ENCODE assay signal across 10 cellular contexts in the genomic region with DNA sequence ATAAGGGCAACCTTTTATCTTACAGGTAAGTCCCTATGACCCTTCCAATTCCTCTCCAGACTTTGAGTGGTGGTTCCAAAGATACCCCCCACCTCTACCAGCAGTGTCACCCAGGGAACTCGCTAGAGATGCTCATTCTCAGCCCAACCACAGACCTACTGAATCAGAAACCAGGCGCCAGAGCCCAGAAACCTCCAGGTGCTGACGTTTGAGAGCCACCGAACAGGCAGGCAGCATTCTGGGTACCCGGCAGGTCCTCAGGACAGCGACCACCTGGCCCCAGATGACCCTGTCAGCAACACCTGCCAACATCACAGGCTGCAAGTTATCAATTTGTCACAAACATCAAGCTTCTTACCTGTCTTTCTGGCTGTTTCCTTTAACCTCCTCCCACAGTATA. TPM values are rescaled to one million over a fixed set of nuclear protein-coding genes. Genes with fewer than 3 reads are reported as not detected.
A peak's percentile ranks its signal among the peaks of the same experiment; 100 is the strongest.
DNase-seq lines count a peak whose midpoint lies in the region; ATAC-seq lines count a peak whose summit lies in the region.
"Had no signal": no experiment of that assay in that cellular context is flagged by ENCODE, and none has a peak within 500 bp of the region (broad histone marks: within the 10 kb centered on the region; RNA-seq: fewer than 3 reads in every experiment).

No MANE protein-coding gene starts in this region.

- no peak overlapping the region for H2AK5ac ChIP-seq in trophoblast cell (ENCODE audit: low read length)

- H2AFZ ChIP-seq in trophoblast cell (ENCODE audit: insufficient read depth, low read length, poor library complexity) = no peak overlapping the region

- H2BK120ac ChIP-seq in trophoblast cell (ENCODE audit: insufficient read depth, low read length, poor library complexity) = no peak overlapping the region

- intact Hi-C loops in right cardiac atrium (cut with DNase I) = no loop called here

- H3K27me3 Mint-ChIP-seq in activated T-cell treated with anti-CD3 and anti-CD28 coated beads, Interleukin-2, amount 50 U/mL, for 24 hours = no peaks in the 10 kb centered on the region

- no peak overlapping the region for H3K23ac ChIP-seq in trophoblast cell (ENCODE audit: low read length)

- no peaks in the 10 kb centered on the region for H3K9me3 Mint-ChIP-seq in activated T-cell treated with anti-CD3 and anti-CD28 coated beads, Interleukin-2, amount 50 U/mL, for 24 hours
- H3K9me3 Mint-ChIP-seq: neural crest cell had no signal

- H3K4me2 ChIP-seq in trophoblast cell (ENCODE audit: low read length) = no peak overlapping the region

- peak overlapping the region; percentile 25 for H3K4me3 Mint-ChIP-seq in activated T-cell treated with anti-CD3 and anti-CD28 coated beads, Interleukin-2, amount 50 U/mL, for 24 hours
- H3K4me3 Mint-ChIP-seq: neural crest cell had no signal

- H3K4ac ChIP-seq in trophoblast cell (ENCODE audit: low read depth, low read length) = peak overlapping the region; percentile 72

- H3K4me1 ChIP-seq in trophoblast cell (ENCODE audit: control insufficient read depth in 1 of 2, insufficient read depth in 2 of 2, low read length in 2 of 2) = peaks cover 6% of the 10 kb centered on the region in 2 experiments
- H3K4me1 ChIP-seq in right cardiac atrium (ENCODE audit: control insufficient read depth, insufficient read depth, low read length) = peaks cover 17% of the 10 kb centered on the region

- H3K27ac ChIP-seq in trophoblast cell (ENCODE audit: low read depth, low read length) = no peak overlapping the region
- H3K27ac ChIP-seq in right cardiac atrium (ENCODE audit: low read length) = no peak overlapping the region

- no peaks in the 10 kb centered on the region for H3K9me3 ChIP-seq in trophoblast cell (ENCODE audit: insufficient read depth, low read depth, low read length)
- H3K9me3 ChIP-seq in right cardiac atrium (ENCODE audit: control insufficient read depth, low read length) = no peaks in the 10 kb centered on the region

- H3K79me2 ChIP-seq in trophoblast cell (ENCODE audit: control insufficient read depth, insufficient read depth, low read length, poor library complexity) = peaks cover 22% of the 10 kb centered on the region

- no peak overlapping the region for H2BK5ac ChIP-seq in trophoblast cell (ENCODE audit: low read depth, low read length, poor library complexity)

- H3K4me1 Mint-ChIP-seq in activated T-cell treated with anti-CD3 and anti-CD28 coated beads, Interleukin-2, amount 50 U/mL, for 24 hours (ENCODE audit: low read depth) = peaks cover 84% of the 10 kb centered on the region

- no peak overlapping the region for H3K14ac ChIP-seq in trophoblast cell (ENCODE audit: low read length)

- no peak overlapping the region for H4K8ac ChIP-seq in trophoblast cell (ENCODE audit: low read depth, low read length)

- peak; percentile 38 for ATAC-seq in GM18907 (IDR thresholded peaks at IDR 0.05; ENCODE audit: unreplicated experiment)
- ATAC-seq in HG02798 (IDR thresholded peaks at IDR 0.05; ENCODE audit: poor library complexity, unreplicated experiment) = peak; percentile 42
- ATAC-seq in GM18868 (IDR thresholded peaks at IDR 0.05; ENCODE audit: unreplicated experiment) = no peak
- ATAC-seq in GM19397 (IDR thresholded peaks at IDR 0.05; ENCODE audit: unreplicated experiment) = no peak
- ATAC-seq in right cardiac atrium = no peak

- H4K91ac ChIP-seq in trophoblast cell (ENCODE audit: low read depth, low read length) = no peak overlapping the region

- H3K4me3 ChIP-seq in trophoblast cell (ENCODE audit: low read depth, low read length) (no peak overlapping the region), right cardiac atrium (ENCODE audit: low read length) (no peak overlapping the region)

- H3K36me3 ChIP-seq in trophoblast cell (ENCODE audit: control insufficient read depth in 1 of 2, insufficient read depth in 2 of 2, low read length in 2 of 2) = peaks cover 8 to 12% of the 10 kb centered on the region in 2 experiments

- H3K36me3 Mint-ChIP-seq in activated T-cell treated with anti-CD3 and anti-CD28 coated beads, Interleukin-2, amount 50 U/mL, for 24 hours (ENCODE audit: low read depth) = peaks cover 68% of the 10 kb centered on the region

- H2BK12ac ChIP-seq in trophoblast cell (ENCODE audit: low read length) = no peak overlapping the region

- no peak for DNase-seq in activated T-cell treated with anti-CD3 and anti-CD28 coated beads, Interleukin-2, amount 50 U/mL, for 24 hours
- no peak for DNase-seq in trophoblast cell
- no peak for DNase-seq in right cardiac atrium
- DNase-seq: activated gamma-delta T cell treated with Interleukin-2 at 50 U/mL for 16 hours, DMS79 treated with DMSO at 0.1 percent for 48 hours had no signal

- H3K27ac Mint-ChIP-seq in activated T-cell treated with anti-CD3 and anti-CD28 coated beads, Interleukin-2, amount 50 U/mL, for 24 hours = peak overlapping the region; percentile 72

- peak overlapping the region; percentile 3 for H3K18ac ChIP-seq in trophoblast cell (ENCODE audit: low read length)

- H4K12ac ChIP-seq in trophoblast cell (ENCODE audit: low read depth, low read length) = no peak overlapping the region

- no peaks in the 10 kb centered on the region for H3K79me1 ChIP-seq in trophoblast cell (ENCODE audit: low read length)

- H3K27me3 ChIP-seq in trophoblast cell (ENCODE audit: insufficient read depth, low read length) = no peaks in the 10 kb centered on the region
- no peaks in the 10 kb centered on the region for H3K27me3 ChIP-seq in right cardiac atrium (ENCODE audit: control insufficient read depth, insufficient read depth)

- H3K9ac ChIP-seq in trophoblast cell (ENCODE audit: low read length) = no peak overlapping the region

- no CpG with 5 or more reads among the region's 6 CpGs for WGBS in trophoblast cell (ENCODE audit: extremely low coverage, insufficient coverage, insufficient read length)
- WGBS in right cardiac atrium = 89% methylated on average over 6 of the region's 6 CpGs

RNA-seq across cellular contexts. Expression of a gene that starts 19.5 kb away (rescaled TPM):
- 77.7 and 79.5 TPM in 2 replicates for polyA plus RNA-seq in trophoblast cell (2013)
- 100 to 1,000 TPM in 1 of 4 donors, 10 to 100 TPM in 3; 82.3 to 100 (median 93.0) TPM for total RNA-seq in right cardiac atrium
- polyA plus RNA-seq in right cardiac atrium = 58.5 TPM

Comparison
In these comparisons a context has a peak if more than half of its experiments do, and no peak if none do; other contexts are left out.
1. ATAC-seq: peak in GM18907 (single experiment) and HG02798 (single experiment); none in GM18868 (single experiment), GM19397 (single experiment) and right cardiac atrium (0 of 2).